In genomic region chr1:70205437-70206118, GRCh38 we compare ENCODE assay signal across 8 cellular contexts. TPM values are rescaled to one million over a fixed set of nuclear protein-coding genes. Genes with fewer than 3 reads are reported as not detected.
DNase-seq lines count a peak whose midpoint lies in the region; ATAC-seq, FAIRE-seq and TF ChIP-seq lines count a peak whose summit lies in the region.

TSS of gene LRRC40 (minus strand) at chr1:70205579. CDS start at chr1:70205540, 39 bp downstream.

- H3K27ac ChIP-seq in small intestine (ENCODE audit: low read depth in 1 of 2, low read length in 1 of 2): peak within 1 kb of the TSS; percentile 90 to 99

- peaks cover 4 to 8% of the 10 kb centered on the region in 2 donors for H3K4me1 ChIP-seq in small intestine (ENCODE audit: control insufficient read depth in 2 of 2, insufficient read depth in 1 of 2, low read depth in 1 of 2, low read length in 1 of 2)

- H3K4me3 ChIP-seq in WI38 (ENCODE audit: low read depth, low read length) (peak within 1 kb of the TSS; percentile 99), bronchial epithelial cell (ENCODE audit: low read depth, low read length) (peak within 1 kb of the TSS; percentile 57), small intestine (ENCODE audit: low read depth in 1 of 2, low read length in 2 of 2) (peak within 1 kb of the TSS; percentile 61 to 90)

- H3K9me3 ChIP-seq in small intestine (ENCODE audit: control insufficient read depth, low read depth): no peaks in the 10 kb centered on the region

- TF ChIP-seq CTCF in WI38 (IDR thresholded peaks at IDR 0.05; ENCODE audit: low read depth, low read length): no peak
- TF ChIP-seq CTCF in bronchial epithelial cell (IDR thresholded peaks at IDR 0.05; ENCODE audit: insufficient read depth, low read length, severe bottlenecking): no peak

- peak; percentile 79 for ATAC-seq in GM18873 (IDR thresholded peaks at IDR 0.05; ENCODE audit: low FRiP score, unreplicated experiment)
- ATAC-seq in HG03139 (IDR thresholded peaks at IDR 0.05; ENCODE audit: unreplicated experiment): peak; percentile 77

- H3K27me3 ChIP-seq in bronchial epithelial cell (ENCODE audit: control insufficient read depth, insufficient read depth, low read length) (no peaks in the 10 kb centered on the region), small intestine (ENCODE audit: control insufficient read depth in 2 of 2, insufficient read depth in 2 of 2, low read length in 2 of 2) (no peaks in the 10 kb centered on the region)

- 0% methylated on average over 46 of the region's 46 CpGs for WGBS in small intestine, 3 donors

- in situ Hi-C loops in ACHN (cut with HindIII; ENCODE audit: low pct_ligation_motif_present, low pct_unique_long_range_greater_than_20kb, low sequenced_read_pairs): no loop called here

- FAIRE-seq in bronchial epithelial cell (lab: Jason Lieb, UNC): no peak
- no peak for FAIRE-seq in small intestine (lab: Jason Lieb, UNC)

- DNase-seq in ACHN (peak; percentile 95), NCI-H2227 (lab: John Stamatoyannopoulos, UW; ENCODE audit: unreplicated experiment) (peak; percentile 98), bronchial epithelial cell (ENCODE audit: low read depth) (peak; percentile 88), iPS-NIHi11 (ENCODE audit: low spot score) (peak; percentile 96), small intestine (peak; percentile 98)

- peaks cover 4% of the 10 kb centered on the region for H3K36me3 ChIP-seq in bronchial epithelial cell (ENCODE audit: control insufficient read depth, insufficient read depth, low read length)
- no peaks in the 10 kb centered on the region for H3K36me3 ChIP-seq in small intestine (ENCODE audit: control insufficient read depth in 2 of 2, insufficient read depth in 2 of 2, low read length in 2 of 2)

RNA-seq across cellular contexts. Expression of gene LRRC40, which starts in this region (rescaled TPM):
- 14.7 and 15.3 TPM in 2 replicates for total RNA-seq in bronchial epithelial cell
- 10 to 100 TPM; 11.5 to 17.2 (median 11.9) TPM for polyA plus RNA-seq in small intestine

Comparison
In these comparisons a context has a peak if more than half of its experiments do, and no peak if none do; other contexts are left out.
1. Peak in every context shown above with its lines: DNase-seq, ATAC-seq, H3K4me3 ChIP-seq and H3K27ac ChIP-seq.